Comparison of ENCODE assay signal across 27 cellular contexts in the genomic region with DNA sequence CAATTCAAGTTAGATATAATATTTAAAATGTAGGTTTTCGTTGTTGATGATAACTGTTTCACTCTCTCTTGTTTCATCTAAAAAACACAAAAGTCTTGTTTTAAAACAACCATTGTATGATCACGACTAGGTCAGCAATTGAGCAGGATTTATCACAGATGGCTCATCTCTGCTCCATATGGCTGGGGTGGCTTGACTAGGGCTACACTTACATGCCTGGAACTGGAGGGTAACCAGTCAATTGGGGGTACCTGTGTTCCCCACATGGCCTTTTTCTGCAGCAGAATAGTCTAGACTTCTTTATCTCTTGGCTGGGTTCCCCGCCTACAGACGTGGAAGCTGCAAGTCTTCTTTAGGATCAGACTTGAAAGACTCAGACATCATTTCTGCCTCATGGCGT.
"Had no signal": no experiment of that assay in that cellular context is flagged by ENCODE, and none has a peak within 500 bp of the region (broad histone marks: within the 10 kb centered on the region; RNA-seq: fewer than 3 reads in every experiment).

No MANE protein-coding gene starts in this region.

- H3K27ac ChIP-seq: left lung, lower lobe of right lung, pancreas, prostate gland, skin epidermis, stomach, testis, thyroid gland, transverse colon, upper lobe of left lung, vagina had no signal

- DNase-seq: kidney glomerular epithelial cell; left colon; left lung; lower lobe of right lung; mammary epithelial cell; mesenchymal stem cell; naive thymus-derived CD8-positive, alpha-beta T cell; nucleus accumbens; pancreas; retina; right cardiac atrium; stimulated activated CD4-positive, alpha-beta T cell treated with anti-CD3 and anti-CD28 coated beads, Interleukin-12 subunit alpha, Interleukin-12 subunit beta, amount 100 ng/mL, for 4 hours; stimulated activated CD4-positive, alpha-beta T cell treated with anti-CD3 and anti-CD28 coated beads, Interleukin-15, amount 100 ng/mL, for 24 hours; stimulated activated CD4-positive, alpha-beta T cell treated with anti-CD3 and anti-CD28 coated beads, Interleukin-2, amount 100 ng/mL, for 24 hours; stimulated activated CD4-positive, alpha-beta T cell treated with anti-CD3 and anti-CD28 coated beads, Interleukin-4, amount 100 ng/mL, for 1 hour; stimulated activated naive B cell treated with anti-CD40 and anti-IgM and Interleukin-4, amounts not matched to agents 10 μg/mL and 1 μg/mL and 100 μg/mL, for 72 hours; stimulated activated naive CD8-positive, alpha-beta T cell treated with anti-CD3 and anti-CD28 coated beads, Interleukin-15, Interleukin-2, amounts not matched to agents 100 U/mL and 50 U/mL, for 24 hours; stomach; testis; thyroid gland; transverse colon; upper lobe of left lung had no signal

- H3K36me3 Mint-ChIP-seq: naive thymus-derived CD8-positive, alpha-beta T cell; stimulated activated naive B cell treated with anti-CD40 and anti-IgM and Interleukin-4, amounts not matched to agents 10 μg/mL and 1 μg/mL and 100 μg/mL, for 72 hours had no signal

- H3K27me3 Mint-ChIP-seq: naive thymus-derived CD8-positive, alpha-beta T cell; stimulated activated naive B cell treated with anti-CD40 and anti-IgM and Interleukin-4, amounts not matched to agents 10 μg/mL and 1 μg/mL and 100 μg/mL, for 72 hours had no signal

- H3K4me3 Mint-ChIP-seq: naive thymus-derived CD8-positive, alpha-beta T cell; nephron; neural crest cell; stimulated activated naive B cell treated with anti-CD40 and anti-IgM and Interleukin-4, amounts not matched to agents 10 μg/mL and 1 μg/mL and 100 μg/mL, for 72 hours had no signal

- H3K9me3 Mint-ChIP-seq: nephron; neural crest cell; stimulated activated naive B cell treated with anti-CD40 and anti-IgM and Interleukin-4, amounts not matched to agents 10 μg/mL and 1 μg/mL and 100 μg/mL, for 72 hours had no signal

- H3K27ac Mint-ChIP-seq: naive thymus-derived CD8-positive, alpha-beta T cell; nephron; stimulated activated naive B cell treated with anti-CD40 and anti-IgM and Interleukin-4, amounts not matched to agents 10 μg/mL and 1 μg/mL and 100 μg/mL, for 72 hours had no signal
